Comparison of ENCODE assay signal across 19 cellular contexts in the genomic region with DNA sequence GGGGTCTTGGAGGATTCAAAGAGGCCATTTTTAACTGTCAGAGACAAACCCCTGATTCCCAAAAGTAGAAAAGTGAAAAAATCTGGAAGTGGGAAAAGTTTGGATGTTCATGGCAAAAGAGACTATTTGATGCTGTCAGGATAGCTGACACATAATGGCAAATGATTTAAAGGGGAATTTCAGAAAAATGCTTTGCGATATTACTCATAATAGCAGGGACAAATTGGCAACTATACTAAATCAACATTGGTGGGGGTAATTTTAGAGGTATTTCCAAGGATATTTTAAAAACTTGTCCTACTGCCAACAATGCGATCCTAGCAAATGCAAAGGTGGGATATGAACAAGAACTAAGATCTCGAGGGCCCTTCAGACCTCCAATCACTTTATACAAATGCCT. TPM values are rescaled to one million over a fixed set of nuclear protein-coding genes. Genes with fewer than 3 reads are reported as not detected.
"Had no signal": no experiment of that assay in that cellular context is flagged by ENCODE, and none has a peak within 500 bp of the region (broad histone marks: within the 10 kb centered on the region; RNA-seq: fewer than 3 reads in every experiment).

No MANE protein-coding gene starts in this region.

- H3K4me3 ChIP-seq: ascending aorta, right atrium auricular region, suprapubic skin, upper lobe of right lung had no signal

- ATAC-seq: esophagus mucosa, left ventricle myocardium superior, upper lobe of right lung had no signal

- H3K36me3 ChIP-seq: ascending aorta, right atrium auricular region, suprapubic skin, upper lobe of right lung had no signal

- DNase-seq: activated CD4-positive, CD25-positive, alpha-beta regulatory T cell treated with anti-CD3 and anti-CD28 coated beads, Interleukin-2, amount 50 U/mL, for 72 hours; activated naive CD4-positive, alpha-beta T cell; activated T-cell treated with anti-CD3 and anti-CD28 coated beads for 4 hours; hippocampal formation; kidney glomerular epithelial cell; left ventricle myocardium superior; nephron progenitor cell; occipital lobe; small intestine; T-helper 1 cell; T1000; upper lobe of right lung had no signal

- H3K4me3 Mint-ChIP-seq: nephron progenitor cell; stimulated activated naive CD8-positive, alpha-beta T cell treated with anti-CD3 and anti-CD28 coated beads, Interleukin-15, Interleukin-2, amounts not matched to agents 100 ng/mL and 50 ng/mL, for 24 hours had no signal

- H3K27me3 ChIP-seq: ascending aorta, right atrium auricular region, suprapubic skin, upper lobe of right lung had no signal

- H3K27ac Mint-ChIP-seq: nephron progenitor cell; progenitor cell of endocrine pancreas; stimulated activated naive CD8-positive, alpha-beta T cell treated with anti-CD3 and anti-CD28 coated beads, Interleukin-15, Interleukin-2, amounts not matched to agents 100 ng/mL and 50 ng/mL, for 24 hours had no signal

- H3K9me3 Mint-ChIP-seq: stimulated activated naive CD8-positive, alpha-beta T cell treated with anti-CD3 and anti-CD28 coated beads, Interleukin-15, Interleukin-2, amounts not matched to agents 100 ng/mL and 50 ng/mL, for 24 hours had no signal

RNA-seq across cellular contexts. Expression of gene GNAT2, which starts 31.2 kb away (rescaled TPM):
- total RNA-seq: ascending aorta, esophagus mucosa, left ventricle myocardium superior, mesenteric fat pad, occipital lobe, suprapubic skin, upper lobe of right lung had no signal

RNA-seq across cellular contexts. Expression of gene GSTM1, which starts 37.0 kb away (rescaled TPM):
- total RNA-seq: esophagus mucosa, left ventricle myocardium superior, mesenteric fat pad, occipital lobe, upper lobe of right lung had no signal
